19 cellular contexts compared by ENCODE assay signal in genomic region chr17:14559220-14559619, GRCh38.
DNase-seq lines count a peak whose midpoint lies in the region; ATAC-seq, FAIRE-seq and TF ChIP-seq lines count a peak whose summit lies in the region.
"Had no signal": no experiment of that assay in that cellular context is flagged by ENCODE, and none has a peak within 500 bp of the region (broad histone marks: within the 10 kb centered on the region; RNA-seq: fewer than 3 reads in every experiment).

No MANE protein-coding gene starts in this region.

- H3K27ac ChIP-seq in HepG2 (ENCODE audit: extremely low read length, insufficient read depth, low read length) (no peak overlapping the region), right lobe of liver (no peak overlapping the region), GM23338 (ENCODE audit: low read depth) (no peak overlapping the region), thymus (ENCODE audit: low read depth) (peak overlapping the region; percentile 77), stomach (no peak overlapping the region)
- H3K27ac ChIP-seq: SK-N-MC had no signal

- H3K9me2 ChIP-seq in GM23338 (ENCODE audit: insufficient read depth) = no peaks in the 10 kb centered on the region

- no peak for TF ChIP-seq RAD21 in HepG2 (CRISPR knock-in tag; IDR thresholded peaks at IDR 0.05)

- 97% methylated on average over 6 of the region's 6 CpGs for WGBS in HepG2 (ENCODE audit: low lambda C conversion rate)
- WGBS in right lobe of liver (ENCODE audit: insufficient coverage, low coverage, low lambda C conversion rate, missing lambda C conversion rate) = 66% methylated on average over 6 of the region's 6 CpGs
- WGBS in thymus = 20% methylated on average over 6 of the region's 6 CpGs
- WGBS in stomach, 5 donors = 53 to 71% (median 64%) methylated on average over 6 of the region's 6 CpGs

- H3K4me2 ChIP-seq in HepG2 (ENCODE audit: low read depth, low read length) (no peak overlapping the region), GM23338 (peak overlapping the region; percentile 65; the same call in 1 of the 2 replicates)

- H4K20me1 ChIP-seq in HepG2 (ENCODE audit: insufficient read depth, low read length) (no peaks in the 10 kb centered on the region), GM23338 (replicated peaks; ENCODE audit: insufficient read depth) (no peaks in the 10 kb centered on the region)

- CTCF ChIA-PET in HepG2 (lab: Yijun Ruan, JAX; ENCODE audit: low intra/inter-chr PET ratio, low total read pairs) = no interaction called here

- H3K9me3 ChIP-seq in HepG2 (ENCODE audit: low read length) = no peaks in the 10 kb centered on the region
- no peaks in the 10 kb centered on the region for H3K9me3 ChIP-seq in right lobe of liver
- H3K9me3 ChIP-seq in thymus (ENCODE audit: control insufficient read depth) = no peaks in the 10 kb centered on the region
- no peaks in the 10 kb centered on the region for H3K9me3 ChIP-seq in stomach
- H3K9me3 ChIP-seq: HAP-1 had no signal

- H3K4me1 Mint-ChIP-seq in GM23338 = peaks cover 16% of the 10 kb centered on the region
- peaks cover under 1 to 8% of the 10 kb centered on the region in 2 donors for H3K4me1 Mint-ChIP-seq in effector memory CD8-positive, alpha-beta T cell (ENCODE audit: low read depth in 2 of 2)

- no peaks in the 10 kb centered on the region for H3K27me3 ChIP-seq in HepG2 (ENCODE audit: control insufficient read depth in 1 of 2, insufficient read depth in 2 of 2, low read length in 2 of 2)
- no peaks in the 10 kb centered on the region for H3K27me3 ChIP-seq in right lobe of liver
- H3K27me3 ChIP-seq in GM23338 (ENCODE audit: insufficient read depth) = no peaks in the 10 kb centered on the region
- H3K27me3 ChIP-seq in thymus (ENCODE audit: control insufficient read depth, insufficient read depth) = no peaks in the 10 kb centered on the region
- H3K27me3 ChIP-seq in stomach = no peaks in the 10 kb centered on the region

- DNase-seq in HepG2 (ENCODE audit: low spot score) (no peak), right lobe of liver (no peak), GM23338 (ENCODE audit: low spot score) (no peak), stomach (no peak), NCI-H82 (lab: John Stamatoyannopoulos, UW) (no peak)
- no peak for DNase-seq in effector memory CD8-positive, alpha-beta T cell
- no peak for DNase-seq in stimulated activated CD4-positive, alpha-beta T cell treated with anti-CD3 and anti-CD28 coated beads, Interleukin-1b, Interleukin-23, amount 100 ng/mL, for 48 hours
- DNase-seq: KG1, NCI-H187, NCI-H2107, NCI-H510A, NCI-H748 treated with DMSO at 0.1 percent for 48 hours, OCI-M1, Right ventricle myocardium superior had no signal

- no peak for TF ChIP-seq CTCF in HepG2 (CRISPR knock-in tag; IDR thresholded peaks at IDR 0.05)
- no peak for TF ChIP-seq CTCF in right lobe of liver (IDR thresholded peaks at IDR 0.05)
- TF ChIP-seq CTCF in GM23338 (conservative IDR thresholded peaks at IDR 0.05; ENCODE audit: low read depth in 2 of 2) = no peak
- TF ChIP-seq CTCF in stomach (IDR thresholded peaks at IDR 0.05) = no peak

- no peaks in the 10 kb centered on the region for H3K9me3 Mint-ChIP-seq in GM23338
- no peaks in the 10 kb centered on the region for H3K9me3 Mint-ChIP-seq in effector memory CD8-positive, alpha-beta T cell

- no peaks in the 10 kb centered on the region for H3F3A ChIP-seq in GM23338 (replicated peaks; ENCODE audit: low read depth)

- POLR2A ChIA-PET in HepG2 (lab: Yijun Ruan, JAX) = no interaction called here

- H3K27ac Mint-ChIP-seq in GM23338 = no peak overlapping the region
- H3K27ac Mint-ChIP-seq in effector memory CD8-positive, alpha-beta T cell = no peak overlapping the region

- in situ Hi-C loops in HepG2 (cut with HindIII; ENCODE audit: extremely low pct_ligation_motif_present, low pct_unique_long_range_greater_than_20kb) = no loop called here

- H3K9ac ChIP-seq in HepG2 (ENCODE audit: insufficient read depth, low read depth, low read length) = no peak overlapping the region

- no peak overlapping the region for H3K4me3 ChIP-seq in HepG2 (replicated peaks in 1 of 3; ENCODE audit: insufficient read depth in 1 of 3, low read depth in 2 of 3, low read length in 3 of 3)
- H3K4me3 ChIP-seq in right lobe of liver = no peak overlapping the region
- H3K4me3 ChIP-seq in GM23338 = 0 out of 2 replicates have a peak overlapping the region, but pooled peaks have one; percentile 26
- H3K4me3 ChIP-seq in thymus (ENCODE audit: low read length) = no peak overlapping the region
- H3K4me3 ChIP-seq in stomach = no peak overlapping the region
- H3K4me3 ChIP-seq: HAP-1, SK-N-MC had no signal

- intact Hi-C loops in HepG2 (cut with micrococcal nuclease; ENCODE audit: unreplicated experiment) (no loop called here), right lobe of liver (cut with DNase I) (no loop called here), stomach (cut with DNase I; ENCODE audit: low total_unique reads) (no loop called here)

- no peak for FAIRE-seq in HepG2 (lab: Jason Lieb, UNC)
- FAIRE-seq: A204.1, G401.6 had no signal

- TF ChIP-seq EP300 in HepG2 (IDR thresholded peaks at IDR 0.05; ENCODE audit: low read depth in 2 of 2, low read length in 2 of 2) (no peak), HepG2 (CRISPR knock-in tag; IDR thresholded peaks at IDR 0.05; ENCODE audit: borderline replicate concordance) (no peak), stomach (IDR thresholded peaks at IDR 0.05) (no peak)

- BruUV-seq in HepG2 (replicated peaks; lab: Mats Ljungman, UMichigan) = no TSS peak

- no peak overlapping the region for H2AFZ ChIP-seq in HepG2 (ENCODE audit: low read length)
- H2AFZ ChIP-seq in GM23338 = no peak overlapping the region

- peaks cover 2% of the 10 kb centered on the region for H3K27me3 Mint-ChIP-seq in GM23338 (ENCODE audit: insufficient read depth, low read depth, poor library complexity)
- H3K27me3 Mint-ChIP-seq in effector memory CD8-positive, alpha-beta T cell = peaks cover 0 to 22% of the 10 kb centered on the region in 2 donors

- ATAC-seq in HepG2 (no peak), right lobe of liver (no peak), GM23338 (no peak)
- ATAC-seq in effector memory CD8-positive, alpha-beta T cell (replicated peaks) = peak; percentile 28

- H3K4me1 ChIP-seq in HepG2 (ENCODE audit: insufficient read depth, low read length) (no peaks in the 10 kb centered on the region), right lobe of liver (no peaks in the 10 kb centered on the region), GM23338 (ENCODE audit: insufficient read depth) (peaks cover 15% of the 10 kb centered on the region), thymus (ENCODE audit: control insufficient read depth, insufficient read depth, low read length) (peaks cover 9% of the 10 kb centered on the region), stomach (no peaks in the 10 kb centered on the region)
- H3K4me1 ChIP-seq: HAP-1 had no signal

- no peak for TF ChIP-seq POLR2A in HepG2 (IDR thresholded peaks at IDR 0.05; ENCODE audit: insufficient read depth in 1 of 2, low read depth in 2 of 2, low read length in 2 of 2)
- no peak for TF ChIP-seq POLR2A in right lobe of liver (IDR thresholded peaks at IDR 0.05)
- TF ChIP-seq POLR2A in stomach (IDR thresholded peaks at IDR 0.05) = no peak

- H3K79me2 ChIP-seq in HepG2 (ENCODE audit: insufficient read depth, low read length) (no peaks in the 10 kb centered on the region), GM23338 (replicated peaks; ENCODE audit: insufficient read depth) (no peaks in the 10 kb centered on the region)

- H3K36me3 ChIP-seq in HepG2 (replicated peaks in 1 of 2; ENCODE audit: control insufficient read depth in 1 of 2, insufficient read depth in 2 of 2, low read length in 2 of 2) (no peaks in the 10 kb centered on the region; a peak in 1 of 5 replicates), right lobe of liver (no peaks in the 10 kb centered on the region), GM23338 (ENCODE audit: insufficient read depth) (no peaks in the 10 kb centered on the region), thymus (ENCODE audit: control insufficient read depth, insufficient read depth) (no peaks in the 10 kb centered on the region), stomach (no peaks in the 10 kb centered on the region)
- H3K36me3 ChIP-seq: HAP-1 had no signal

- no peak overlapping the region for H3K4me3 Mint-ChIP-seq in GM23338
- peak overlapping the region in 1 of 2 donors; percentile 50 for H3K4me3 Mint-ChIP-seq in effector memory CD8-positive, alpha-beta T cell

- no peaks in the 10 kb centered on the region for H3K36me3 Mint-ChIP-seq in GM23338 (ENCODE audit: low read depth)
- H3K36me3 Mint-ChIP-seq in effector memory CD8-positive, alpha-beta T cell (ENCODE audit: insufficient read depth) = no peaks in the 10 kb centered on the region

TF ChIP-seq in HepG2, 621 proteins besides CTCF, POLR2A, EP300 and RAD21 (continues in another document):
- TF ChIP-seq MAFF (IDR thresholded peaks at IDR 0.05; ENCODE audit: low read depth, low read length) (peak; percentile 71), ZFAT (CRISPR knock-in tag; conservative IDR thresholded peaks at IDR 0.05) (no peak), MAFK (conservative IDR thresholded peaks at IDR 0.05 in 1 of 2, IDR thresholded peaks at IDR 0.05 in 1 of 2; ENCODE audit: low read length in 2 of 2) (peak; percentile 67 to 91)

TF ChIP-seq in GM23338, 12 proteins besides CTCF, POLR2A, EP300 and RAD21 (continues in another document):
- TF ChIP-seq, protein P1, sequence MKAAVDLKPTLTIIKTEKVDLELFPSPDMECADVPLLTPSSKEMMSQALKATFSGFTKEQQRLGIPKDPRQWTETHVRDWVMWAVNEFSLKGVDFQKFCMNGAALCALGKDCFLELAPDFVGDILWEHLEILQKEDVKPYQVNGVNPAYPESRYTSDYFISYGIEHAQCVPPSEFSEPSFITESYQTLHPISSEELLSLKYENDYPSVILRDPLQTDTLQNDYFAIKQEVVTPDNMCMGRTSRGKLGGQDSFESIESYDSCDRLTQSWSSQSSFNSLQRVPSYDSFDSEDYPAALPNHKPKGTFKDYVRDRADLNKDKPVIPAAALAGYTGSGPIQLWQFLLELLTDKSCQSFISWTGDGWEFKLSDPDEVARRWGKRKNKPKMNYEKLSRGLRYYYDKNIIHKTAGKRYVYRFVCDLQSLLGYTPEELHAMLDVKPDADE (IDR thresholded peaks at IDR 0.05) = no peak
